In genomic region chr16:19066988-19067348, GRCh38 we compare ENCODE assay signal across 8 cellular contexts. TPM values are rescaled to one million over a fixed set of nuclear protein-coding genes. Genes with fewer than 3 reads are reported as not detected.
DNase-seq lines count a peak whose midpoint lies in the region; ATAC-seq and TF ChIP-seq lines count a peak whose summit lies in the region.

No MANE protein-coding gene starts in this region.

- BruUV-seq in PC-3 (replicated peaks; lab: Mats Ljungman, UMichigan), result no TSS peak

- H4K20me1 ChIP-seq in PC-3 (ENCODE audit: low read length), result no peaks in the 10 kb centered on the region

- H3K27me3 ChIP-seq in PC-3 (ENCODE audit: low read length) (no peaks in the 10 kb centered on the region), endocrine pancreas (ENCODE audit: control insufficient read depth, insufficient read depth, low read length) (no peaks in the 10 kb centered on the region), neutrophil (no peaks in the 10 kb centered on the region)

- TF ChIP-seq CTCF in CD14-positive monocyte (IDR thresholded peaks at IDR 0.05) (no peak), PC-3 (conservative IDR thresholded peaks at IDR 0.05; ENCODE audit: low read depth, low read length) (no peak), neutrophil (IDR thresholded peaks at IDR 0.05) (no peak)

- H3F3A ChIP-seq in PC-3 (ENCODE audit: low read length, unreplicated experiment), result no peaks in the 10 kb centered on the region

- peaks cover 11% of the 10 kb centered on the region for H3K4me1 Mint-ChIP-seq in CD14-positive monocyte

- peaks cover 14% of the 10 kb centered on the region; the same call in 1 of the 2 replicates for H3K79me2 ChIP-seq in PC-3 (ENCODE audit: low read length)

- H3K36me3 ChIP-seq in PC-3 (ENCODE audit: low read depth, low read length), result 0 out of 2 replicates have a peak, but pooled peaks cover 4% of the 10 kb centered on the region
- no peaks in the 10 kb centered on the region for H3K36me3 ChIP-seq in endocrine pancreas (ENCODE audit: control insufficient read depth, insufficient read depth, low read length)
- no peaks in the 10 kb centered on the region for H3K36me3 ChIP-seq in neutrophil

- H3K27me3 Mint-ChIP-seq in CD14-positive monocyte (ENCODE audit: low read depth in 3 of 3), result peaks cover 3 to 5% (median 5%) of the 10 kb centered on the region in 3 donors

- H3K4me3 ChIP-seq in PC-3 (ENCODE audit: low read length) (peak overlapping the region; percentile 95), endocrine pancreas (ENCODE audit: control insufficient read depth, insufficient read depth, low read length) (peak overlapping the region; percentile 12), neutrophil (ENCODE audit: low read depth in 1 of 2, low read length in 1 of 2) (peak overlapping the region; percentile 80 to 81)

- H3K4me3 Mint-ChIP-seq in CD14-positive monocyte, result no peak overlapping the region

- peak overlapping the region; percentile 57; the same call in 1 of the 2 replicates for H3K4me2 ChIP-seq in PC-3 (ENCODE audit: low read length)

- CTCF ChIA-PET in PC-3 (lab: Charles Lee), result no interaction called here

- H3K9me3 Mint-ChIP-seq in CD14-positive monocyte, result no peaks in the 10 kb centered on the region

- intact Hi-C loops in CD14-positive monocyte (cut with micrococcal nuclease) (loop anchor here in 1 of 2 donors (5.0 to 10.0 kb wide), 4 partner anchors 265 to 648 kb away; partner anchors contain the start of genes ARL6IP1, CCP110, GDE1 and IQCK), PC-3 (cut with micrococcal nuclease) (loop anchor here (1.0 to 5.0 kb wide), 3 partner anchors 50 to 265 kb away; partner anchors contain the start of genes ARL6IP1 and TMC7)

- peaks cover 3% of the 10 kb centered on the region in 2 donors for H3K36me3 Mint-ChIP-seq in CD14-positive monocyte

- ATAC-seq in PC-3 (no peak), GM19455 (IDR thresholded peaks at IDR 0.05; ENCODE audit: unreplicated experiment) (no peak)

- peak overlapping the region; percentile 98 to 99 (median 99) for H3K27ac Mint-ChIP-seq in CD14-positive monocyte

- peak overlapping the region; percentile 99; the same call in 1 of the 2 replicates for H3K9ac ChIP-seq in PC-3 (ENCODE audit: low read length)
- no peak overlapping the region for H3K9ac ChIP-seq in endocrine pancreas (ENCODE audit: control insufficient read depth, insufficient read depth, low read length)

- H3K4me1 ChIP-seq in PC-3 (ENCODE audit: insufficient read depth, low read length) (peaks cover 6% of the 10 kb centered on the region; the same call in 1 of the 2 replicates), endocrine pancreas (ENCODE audit: control insufficient read depth, insufficient read depth, low read length) (peaks cover 9% of the 10 kb centered on the region), neutrophil (ENCODE audit: control insufficient read depth in 1 of 2, insufficient read depth in 1 of 2, low read depth in 1 of 2, low read length in 1 of 2) (peaks cover 17 to 19% of the 10 kb centered on the region in 2 experiments)

- H2AFZ ChIP-seq in PC-3 (ENCODE audit: low read length), result peak overlapping the region; percentile 45; the same call in 1 of the 2 replicates

- POLR2A ChIA-PET in PC-3 (lab: Charles Lee; ENCODE audit: unreplicated experiment), result interaction anchor here (0.7 kb wide), 3 partner anchors 65 to 86 kb away, joined by 3 to 5 read pairs (median 3); no protein-coding TSS in a partner anchor

- DNase-seq in CD14-positive monocyte (ENCODE audit: low spot score) (no peak), PC-3 (no peak), NCI-H2029 treated with DMSO at 0.1 percent for 48 hours (lab: John Stamatoyannopoulos, UW) (no peak), NCI-H774 (lab: John Stamatoyannopoulos, UW) (no peak), DMS79 treated with DMSO at 0.1 percent for 48 hours (lab: John Stamatoyannopoulos, UW) (no peak)

- H3K9me3 ChIP-seq in PC-3 (ENCODE audit: low read length) (no peaks in the 10 kb centered on the region), endocrine pancreas (ENCODE audit: control insufficient read depth, low read length) (no peaks in the 10 kb centered on the region), neutrophil (no peaks in the 10 kb centered on the region)

- peak overlapping the region; percentile 98 for H3K27ac ChIP-seq in PC-3 (ENCODE audit: low read length)
- peak overlapping the region; percentile 99 for H3K27ac ChIP-seq in neutrophil

- no peaks in the 10 kb centered on the region for H3K9me2 ChIP-seq in PC-3 (replicated peaks; ENCODE audit: low read length)

RNA-seq across cellular contexts. Expression of gene COQ7, which starts 0.4 kb away (rescaled TPM):
- polyA plus RNA-seq in CD14-positive monocyte, result 10 to 100 TPM; 12.2 to 13.3 TPM
- total RNA-seq in PC-3 (2014; rRNA removed), result 12.2 and 25.0 TPM in 2 replicates

RNA-seq across cellular contexts. Expression of gene ITPRIPL2, which starts 46.8 kb away (rescaled TPM):
- 1 to 10 TPM; 8.2 to 9.0 TPM for polyA plus RNA-seq in CD14-positive monocyte
- 21.6 and 31.5 TPM in 2 replicates for total RNA-seq in PC-3 (2014; rRNA removed)

Comparison
In these comparisons a context has a peak if more than half of its experiments do, and no peak if none do; other contexts are left out.
1. H3K4me3 ChIP-seq: peak in every context shown above with its lines; median percentile 95 in PC-3; 80 in neutrophil; 12 in endocrine pancreas.